8 cellular contexts compared by ENCODE assay signal in the genomic region with DNA sequence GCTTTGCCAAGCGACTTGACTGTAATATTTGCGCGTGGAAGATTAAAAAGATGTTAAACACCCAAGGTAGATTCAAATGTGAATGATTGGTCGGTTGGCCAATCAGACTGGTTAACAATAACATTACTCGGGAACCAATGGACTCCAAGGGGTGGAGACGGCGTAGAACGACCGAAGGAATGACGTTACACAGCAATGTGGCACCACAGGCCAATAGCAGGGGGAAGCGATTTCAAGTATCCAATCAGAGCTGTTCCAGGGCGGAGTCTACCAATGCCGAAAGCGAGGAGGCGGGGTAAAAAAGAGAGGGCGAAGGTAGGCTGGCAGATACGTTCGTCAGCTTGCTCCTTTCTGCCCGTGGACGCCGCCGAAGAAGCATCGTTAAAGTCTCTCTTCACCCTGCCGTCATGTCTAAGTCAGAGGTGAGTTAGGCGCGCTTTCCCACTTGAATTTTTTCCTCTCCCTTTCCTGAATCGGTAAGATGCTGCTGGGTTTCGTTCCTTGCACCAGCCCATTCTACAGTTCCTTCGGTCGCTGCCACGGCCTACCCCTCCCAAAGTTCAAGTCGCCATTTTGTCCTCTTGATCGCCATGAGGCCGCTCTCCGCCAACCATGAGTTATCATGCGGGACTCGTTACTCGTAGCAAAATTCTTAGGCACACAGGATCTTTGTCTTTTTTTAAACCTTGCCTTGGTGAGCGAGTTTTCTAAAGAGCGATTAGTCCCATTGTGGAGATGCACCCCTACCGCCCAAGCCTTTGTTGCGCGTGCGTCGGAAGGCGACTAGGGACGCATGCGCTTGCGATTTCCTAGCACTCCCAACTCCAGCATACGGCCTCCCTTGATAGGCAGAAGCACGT. TPM values are rescaled to one million over a fixed set of nuclear protein-coding genes. Genes with fewer than 3 reads are reported as not detected.
DNase-seq lines count a peak whose midpoint lies in the region; ATAC-seq and TF ChIP-seq lines count a peak whose summit lies in the region.

A gene (plus strand): TSS at position 326 of the 860 bp plus-strand sequence. CDS start 82 bp downstream, at position 408.

- H3K9me3 ChIP-seq in thymus (ENCODE audit: control insufficient read depth) = no peaks in the 10 kb centered on the region

- H3K36me3 ChIP-seq in thymus (ENCODE audit: control insufficient read depth, insufficient read depth) = peaks cover 19% of the 10 kb centered on the region

- H3K27me3 Mint-ChIP-seq in activated naive CD8-positive, alpha-beta T cell treated with anti-CD3 and anti-CD28 coated beads, Interleukin-2, amount 10 ng/mL, durations not matched to agents 7 days and 5 days = no peaks in the 10 kb centered on the region
- H3K27me3 Mint-ChIP-seq in osteocyte (ENCODE audit: unreplicated experiment) = no peaks in the 10 kb centered on the region

- H3K4me3 ChIP-seq in thymus (ENCODE audit: low read length) = peak within 1 kb of the TSS; percentile 75

- ATAC-seq in HG02623 (IDR thresholded peaks at IDR 0.05; ENCODE audit: unreplicated experiment) = peak; percentile 74
- peak; percentile 86 for ATAC-seq in activated naive CD8-positive, alpha-beta T cell treated with anti-CD3 and anti-CD28 coated beads, Interleukin-2, amount 10 ng/mL, durations not matched to agents 7 days and 5 days (ENCODE audit: low read depth)

- H3K4me1 Mint-ChIP-seq in activated naive CD8-positive, alpha-beta T cell treated with anti-CD3 and anti-CD28 coated beads, Interleukin-2, amount 10 ng/mL, durations not matched to agents 7 days and 5 days = peaks cover 45% of the 10 kb centered on the region
- peaks cover 63% of the 10 kb centered on the region for H3K4me1 Mint-ChIP-seq in osteocyte (ENCODE audit: unreplicated experiment)

- no peak for TF ChIP-seq CTCF in GM10266 (IDR thresholded peaks at IDR 0.05; ENCODE audit: control insufficient read depth, insufficient read depth, low read depth, missing control alignments)
- TF ChIP-seq CTCF in osteocyte (IDR thresholded peaks at IDR 0.05) = no peak

- DNase-seq in GM10266 (ENCODE audit: extremely low spot score) (peak; percentile 92), NCI-H1105 (lab: John Stamatoyannopoulos, UW) (peak; percentile 91), SKM-1 treated with dmso at 0.1 percent for 144 hours (lab: John Stamatoyannopoulos, UW; ENCODE audit: unreplicated experiment) (peak; percentile 94), head of caudate nucleus (peak; percentile 90 to 99 (median 98)), osteocyte (ENCODE audit: extremely low spot score, unreplicated experiment) (peak; percentile 98)
- peak; percentile 83 for DNase-seq in activated naive CD8-positive, alpha-beta T cell treated with anti-CD3 and anti-CD28 coated beads, Interleukin-2, amount 10 ng/mL, durations not matched to agents 7 days and 5 days

- peaks cover 60% of the 10 kb centered on the region for H3K36me3 Mint-ChIP-seq in activated naive CD8-positive, alpha-beta T cell treated with anti-CD3 and anti-CD28 coated beads, Interleukin-2, amount 10 ng/mL, durations not matched to agents 7 days and 5 days
- H3K36me3 Mint-ChIP-seq in osteocyte (ENCODE audit: unreplicated experiment) = peaks cover 39% of the 10 kb centered on the region

- POLR2A ChIA-PET in activated naive CD8-positive, alpha-beta T cell treated with anti-CD3 and anti-CD28 coated beads, Interleukin-2, amount 10 ng/mL, durations not matched to agents 7 days and 5 days (lab: Charles Lee) = interaction anchor here (0.6 to 3.1 kb wide), 19 partner anchors 10 to 780 kb away, joined by 3 to 32 read pairs (median 5); a partner anchor contains a TSS

- H3K4me3 Mint-ChIP-seq in activated naive CD8-positive, alpha-beta T cell treated with anti-CD3 and anti-CD28 coated beads, Interleukin-2, amount 10 ng/mL, durations not matched to agents 7 days and 5 days = no peak within 1 kb of the TSS
- no peak within 1 kb of the TSS for H3K4me3 Mint-ChIP-seq in osteocyte (ENCODE audit: unreplicated experiment)

- H3K27me3 ChIP-seq in thymus (ENCODE audit: control insufficient read depth, insufficient read depth) = no peaks in the 10 kb centered on the region

- H3K4me1 ChIP-seq in thymus (ENCODE audit: control insufficient read depth, insufficient read depth, low read length) = peaks cover 24% of the 10 kb centered on the region

- peak within 1 kb of the TSS; percentile 93 for H3K27ac ChIP-seq in thymus (ENCODE audit: low read depth)

- under 1% methylated on average over 51 of the region's 51 CpGs for WGBS in thymus

- H3K27ac Mint-ChIP-seq in activated naive CD8-positive, alpha-beta T cell treated with anti-CD3 and anti-CD28 coated beads, Interleukin-2, amount 10 ng/mL, durations not matched to agents 7 days and 5 days = no peak within 1 kb of the TSS
- H3K27ac Mint-ChIP-seq in osteocyte (ENCODE audit: unreplicated experiment) = no peak within 1 kb of the TSS

- intact Hi-C loops in head of caudate nucleus (cut with DNase I) = loop anchor here (1.0 to 5.0 kb wide), 2 partner anchors 47 to 79 kb away; a partner anchor contains a TSS

- no peaks in the 10 kb centered on the region for H3K9me3 Mint-ChIP-seq in activated naive CD8-positive, alpha-beta T cell treated with anti-CD3 and anti-CD28 coated beads, Interleukin-2, amount 10 ng/mL, durations not matched to agents 7 days and 5 days
- no peaks in the 10 kb centered on the region for H3K9me3 Mint-ChIP-seq in osteocyte (ENCODE audit: unreplicated experiment)

RNA-seq across cellular contexts. Expression of the gene that starts here (rescaled TPM):
- 1,000 to 10,000 TPM; 1,247 to 1,279 TPM for total RNA-seq in activated naive CD8-positive, alpha-beta T cell treated with anti-CD3 and anti-CD28 coated beads, Interleukin-2, amount 10 ng/mL, durations not matched to agents 7 days and 5 days
- 792 and 819 TPM in 2 replicates for total RNA-seq in osteocyte
- polyA plus RNA-seq in thymus = 1,267 TPM

Comparison
In these comparisons a context has a peak if more than half of its experiments do, and no peak if none do; other contexts are left out.
1. Peak in every context shown above with its lines: DNase-seq, ATAC-seq, H3K4me3 ChIP-seq and H3K27ac ChIP-seq.